2 cellular contexts compared by ENCODE assay signal in the genomic region with DNA sequence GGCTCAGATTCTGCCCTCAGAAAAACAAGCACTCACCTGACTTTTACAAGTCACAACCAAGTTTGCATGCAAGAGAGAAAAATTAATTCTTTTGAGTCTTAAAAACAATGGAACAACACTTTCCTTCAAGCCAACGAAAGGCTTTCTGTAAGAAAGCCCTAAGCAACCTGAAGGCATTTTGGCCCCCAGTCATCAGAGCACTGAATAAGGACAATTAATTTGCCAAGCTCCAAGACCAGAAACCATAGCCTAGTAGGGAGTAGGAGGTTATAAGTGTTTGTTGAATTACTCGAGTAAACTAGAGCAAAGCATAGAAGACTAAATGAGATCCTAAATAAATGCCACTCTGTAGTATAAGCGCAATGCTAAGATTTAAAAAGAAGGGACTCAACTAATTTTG.
TF ChIP-seq lines count a peak whose summit lies in the region.

No MANE protein-coding gene starts in this region.

TF ChIP-seq in GM12878, 131 proteins besides CTCF, POLR2A, EP300 and RAD21:
- no peak for TF ChIP-seq RB1 (IDR thresholded peaks at IDR 0.05; ENCODE audit: borderline replicate concordance)
- TF ChIP-seq NBN (IDR thresholded peaks at IDR 0.05): no peak
- no peak for TF ChIP-seq POLR2AphosphoS2 (IDR thresholded peaks at IDR 0.05; ENCODE audit: low read depth, low read length)
- no peak for TF ChIP-seq SPI1 (IDR thresholded peaks at IDR 0.05; ENCODE audit: borderline replicate concordance, insufficient read depth, low read depth, low read length)
- TF ChIP-seq FOS (IDR thresholded peaks at IDR 0.05; ENCODE audit: borderline replicate concordance, extremely low read depth, insufficient read length): no peak
- TF ChIP-seq ZNF217 (IDR thresholded peaks at IDR 0.05): no peak
- TF ChIP-seq KAT2A (conservative IDR thresholded peaks at IDR 0.05; ENCODE audit: control insufficient read depth, low read depth, low read length): no peak
- no peak for TF ChIP-seq SREBF2 (IDR thresholded peaks at IDR 0.05; ENCODE audit: low read length)
- TF ChIP-seq BACH1 (IDR thresholded peaks at IDR 0.05; ENCODE audit: borderline replicate concordance): no peak
- TF ChIP-seq MEF2B (IDR thresholded peaks at IDR 0.05; ENCODE audit: partially characterized antibody, poor library complexity, severe bottlenecking): no peak

TF ChIP-seq in GM12891, 5 proteins besides CTCF, POLR2A, EP300 and RAD21:
- TF ChIP-seq SPI1 (IDR thresholded peaks at IDR 0.05; ENCODE audit: low read depth, low read length) (no peak), PAX5 (IDR thresholded peaks at IDR 0.05; ENCODE audit: insufficient read depth, low read length, severe bottlenecking) (no peak), TAF1 (IDR thresholded peaks at IDR 0.05; ENCODE audit: low read depth, low read length) (no peak), POU2F2 (IDR thresholded peaks at IDR 0.05; ENCODE audit: low read depth, low read length) (no peak), POLR2AphosphoS5 (IDR thresholded peaks at IDR 0.05; ENCODE audit: low read depth, low read length) (no peak)
